Comparison of ENCODE assay signal across 9 cellular contexts in the genomic region with DNA sequence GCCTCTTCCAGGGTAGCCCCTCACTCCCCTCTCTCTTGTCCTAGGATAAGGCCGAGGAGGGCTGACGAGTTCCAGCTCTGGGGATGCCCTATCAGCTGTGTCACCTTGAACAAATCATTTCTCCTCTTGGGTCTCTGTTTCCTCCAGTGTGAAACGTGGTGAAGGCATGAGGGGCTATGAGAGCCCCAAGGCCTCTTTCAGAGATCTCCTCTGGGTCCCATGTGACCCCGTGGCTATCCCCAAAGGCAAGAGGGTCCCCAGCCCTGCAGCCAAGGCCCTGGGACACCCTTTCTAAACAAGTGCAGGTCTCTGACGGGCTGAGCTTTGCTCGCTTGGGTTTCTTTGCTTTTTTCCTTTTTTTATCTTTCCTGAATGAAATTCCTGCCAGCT. TPM values are rescaled to one million over a fixed set of nuclear protein-coding genes. Genes with fewer than 3 reads are reported as not detected.
DNase-seq lines count a peak whose midpoint lies in the region; ATAC-seq, FAIRE-seq and TF ChIP-seq lines count a peak whose summit lies in the region.
"Had no signal": no experiment of that assay in that cellular context is flagged by ENCODE, and none has a peak within 500 bp of the region (broad histone marks: within the 10 kb centered on the region; RNA-seq: fewer than 3 reads in every experiment).

No MANE protein-coding gene starts in this region.

- ATAC-seq in activated CD8-positive, alpha-beta memory T cell treated with anti-CD3 and anti-CD28 coated beads, Interleukin-2, amount 10 ng/mL, durations not matched to agents 7 days and 5 days, result no peak
- ATAC-seq in HG03571 (IDR thresholded peaks at IDR 0.05; ENCODE audit: unreplicated experiment), result no peak

- peak overlapping the region; percentile 36 for H3K4me3 Mint-ChIP-seq in activated CD8-positive, alpha-beta memory T cell treated with anti-CD3 and anti-CD28 coated beads, Interleukin-2, amount 10 ng/mL, durations not matched to agents 7 days and 5 days
- H3K4me3 Mint-ChIP-seq in activated naive CD8-positive, alpha-beta T cell treated with anti-CD3 and anti-CD28 coated beads for 36 hours, result peak overlapping the region; percentile 49

- H3K27ac Mint-ChIP-seq in activated CD8-positive, alpha-beta memory T cell treated with anti-CD3 and anti-CD28 coated beads, Interleukin-2, amount 10 ng/mL, durations not matched to agents 7 days and 5 days, result no peak overlapping the region
- H3K27ac Mint-ChIP-seq in activated naive CD8-positive, alpha-beta T cell treated with anti-CD3 and anti-CD28 coated beads for 36 hours, result no peak overlapping the region

- H3K4me1 Mint-ChIP-seq in activated CD8-positive, alpha-beta memory T cell treated with anti-CD3 and anti-CD28 coated beads, Interleukin-2, amount 10 ng/mL, durations not matched to agents 7 days and 5 days, result peaks cover 11% of the 10 kb centered on the region
- H3K4me1 Mint-ChIP-seq in activated naive CD8-positive, alpha-beta T cell treated with anti-CD3 and anti-CD28 coated beads for 36 hours, result peaks cover 5% of the 10 kb centered on the region

- no peak overlapping the region for H3K27ac ChIP-seq in keratinocyte (ENCODE audit: control insufficient read depth, insufficient read depth, low read length)
- no peak overlapping the region for H3K27ac ChIP-seq in stomach smooth muscle (ENCODE audit: low read length)

- H3K4me1 ChIP-seq in keratinocyte (ENCODE audit: control insufficient read depth, extremely low read depth, insufficient read depth, low read length) (peaks cover 7% of the 10 kb centered on the region), stomach smooth muscle (ENCODE audit: control insufficient read depth, insufficient read depth, low read length) (peaks cover 18% of the 10 kb centered on the region)

- CTCF ChIA-PET in activated CD8-positive, alpha-beta memory T cell treated with anti-CD3 and anti-CD28 coated beads, Interleukin-2, amount 10 ng/mL, durations not matched to agents 7 days and 5 days (lab: Charles Lee), result interaction anchor here (0.7 to 5.5 kb wide), 44 partner anchors 7 to 667 kb away, joined by 3 to 58 read pairs (median 5); partner anchors contain the start of genes IPPK, NOL8 and SPTLC1

- no peaks in the 10 kb centered on the region for H3K9me3 Mint-ChIP-seq in activated CD8-positive, alpha-beta memory T cell treated with anti-CD3 and anti-CD28 coated beads, Interleukin-2, amount 10 ng/mL, durations not matched to agents 7 days and 5 days (ENCODE audit: low read depth)
- no peaks in the 10 kb centered on the region for H3K9me3 Mint-ChIP-seq in activated naive CD8-positive, alpha-beta T cell treated with anti-CD3 and anti-CD28 coated beads for 36 hours

- no peaks in the 10 kb centered on the region for H3K79me2 ChIP-seq in keratinocyte (ENCODE audit: control insufficient read depth, insufficient read depth, low read length)

- DNase-seq in activated CD8-positive, alpha-beta memory T cell treated with anti-CD3 and anti-CD28 coated beads, Interleukin-2, amount 10 ng/mL, durations not matched to agents 7 days and 5 days, result no peak
- DNase-seq in activated CD8-positive, alpha-beta memory T cell treated with anti-CD3 and anti-CD28 coated beads, Interleukin-2, amount 50 U/mL, for 48 hours, result no peak
- no peak for DNase-seq in activated naive CD8-positive, alpha-beta T cell treated with anti-CD3 and anti-CD28 coated beads for 36 hours
- DNase-seq in keratinocyte (ENCODE audit: low read depth, low spot score), result no peak
- DNase-seq in medulla oblongata (ENCODE audit: extremely low spot score), result no peak
- DNase-seq in SW480 (ENCODE audit: low spot score), result no peak

- H2AFZ ChIP-seq in keratinocyte (ENCODE audit: control insufficient read depth, low read length), result peak overlapping the region; percentile 49

- no peak for TF ChIP-seq CTCF in keratinocyte (optimal IDR thresholded peaks at IDR 0.05 in 1 of 3, IDR thresholded peaks at IDR 0.05 in 1 of 3, conservative IDR thresholded peaks at IDR 0.05 in 1 of 3; ENCODE audit: extremely low read depth in 1 of 3, insufficient read depth in 2 of 3, low read length in 3 of 3)

- peak overlapping the region; percentile 73 for H3K4me2 ChIP-seq in keratinocyte (ENCODE audit: control insufficient read depth, extremely low read depth, insufficient read depth, low read depth, low read length)

- dilution Hi-C loops in keratinocyte (cut with MboI; ENCODE audit: extremely low pct_ligation_motif_present, low sequenced_read_pairs), result no loop called here

- H3K36me3 ChIP-seq in keratinocyte (ENCODE audit: control insufficient read depth in 2 of 2, extremely low read depth in 1 of 2, insufficient read depth in 2 of 2, low read length in 2 of 2) (no peaks in the 10 kb centered on the region), stomach smooth muscle (ENCODE audit: control insufficient read depth in 2 of 2, insufficient read depth in 2 of 2, low read length in 2 of 2) (no peaks in the 10 kb centered on the region)

- H3K36me3 Mint-ChIP-seq in activated CD8-positive, alpha-beta memory T cell treated with anti-CD3 and anti-CD28 coated beads, Interleukin-2, amount 10 ng/mL, durations not matched to agents 7 days and 5 days, result no peaks in the 10 kb centered on the region
- no peaks in the 10 kb centered on the region for H3K36me3 Mint-ChIP-seq in activated naive CD8-positive, alpha-beta T cell treated with anti-CD3 and anti-CD28 coated beads for 36 hours

- H3K9ac ChIP-seq in keratinocyte (ENCODE audit: control insufficient read depth, extremely low read depth, insufficient read depth, low read length) (peak overlapping the region; percentile 13), stomach smooth muscle (ENCODE audit: low read length in 2 of 2) (peak overlapping the region in 1 of 2 donors; percentile 51)

- no peaks in the 10 kb centered on the region for H3K9me1 ChIP-seq in keratinocyte (ENCODE audit: control insufficient read depth, extremely low read depth, insufficient read depth, low read length)

- H4K20me1 ChIP-seq in keratinocyte (ENCODE audit: control insufficient read depth, extremely low read depth, insufficient read depth, low read length), result no peaks in the 10 kb centered on the region

- FAIRE-seq in keratinocyte (lab: Jason Lieb, UNC), result no peak
- FAIRE-seq: islet of Langerhans had no signal

- H3K4me3 ChIP-seq in keratinocyte (ENCODE audit: control insufficient read depth in 2 of 3, extremely low read depth in 1 of 3, insufficient read depth in 2 of 3, low read depth in 1 of 3, low read length in 3 of 3), result peak overlapping the region in 2 of 3 experiments; percentile 16 to 51
- H3K4me3 ChIP-seq in stomach smooth muscle (ENCODE audit: low read length in 2 of 2), result peak overlapping the region; percentile 52 to 67

- H3K27me3 ChIP-seq in keratinocyte (ENCODE audit: control insufficient read depth, extremely low read depth, insufficient read depth, low read length) (peaks cover 20% of the 10 kb centered on the region), stomach smooth muscle (ENCODE audit: control insufficient read depth in 1 of 2, insufficient read depth in 2 of 2, low read length in 2 of 2) (peaks cover 0 to 3% of the 10 kb centered on the region in 2 donors)

- peaks cover 37% of the 10 kb centered on the region for H3K27me3 Mint-ChIP-seq in activated CD8-positive, alpha-beta memory T cell treated with anti-CD3 and anti-CD28 coated beads, Interleukin-2, amount 10 ng/mL, durations not matched to agents 7 days and 5 days
- peaks cover 42% of the 10 kb centered on the region for H3K27me3 Mint-ChIP-seq in activated naive CD8-positive, alpha-beta T cell treated with anti-CD3 and anti-CD28 coated beads for 36 hours

- H3K9me3 ChIP-seq in keratinocyte (ENCODE audit: control insufficient read depth, low read depth, low read length) (no peaks in the 10 kb centered on the region), stomach smooth muscle (ENCODE audit: control insufficient read depth in 2 of 2, low read length in 2 of 2) (no peaks in the 10 kb centered on the region)

RNA-seq across cellular contexts. Expression of gene SPTLC1, which starts 25.5 kb away (rescaled TPM):
- total RNA-seq in activated CD8-positive, alpha-beta memory T cell treated with anti-CD3 and anti-CD28 coated beads, Interleukin-2, amount 10 ng/mL, durations not matched to agents 7 days and 5 days, result 10 to 100 TPM; 61.8 to 62.4 TPM
- 10 to 100 TPM; 49.1 to 54.5 TPM for total RNA-seq in activated naive CD8-positive, alpha-beta T cell treated with anti-CD3 and anti-CD28 coated beads for 36 hours
- 93.4 to 123 TPM (median 93.6 TPM) in 3 replicates for polyA plus RNA-seq in keratinocyte
- 160 TPM for polyA plus RNA-seq in keratinocyte (2011; ENCODE audit: low read depth)
- polyA plus RNA-seq in keratinocyte (2011; cell fraction: cytosol; rRNA removed), result 36.7 and 66.6 TPM in 2 replicates
- 136 and 161 TPM in 2 replicates for polyA plus RNA-seq in keratinocyte (2011; cell fraction: nucleus; rRNA removed)
- 62.2 and 70.2 TPM in 2 replicates for polyA plus RNA-seq in keratinocyte (2012; ENCODE audit: low replicate concordance)
- 48.0 to 92.3 TPM (median 82.8 TPM) in 3 replicates for polyA minus RNA-seq in keratinocyte
- polyA minus RNA-seq in keratinocyte (2011; cell fraction: cytosol; rRNA and poly(A)+ RNA removed), result 68.1 TPM
- polyA minus RNA-seq in keratinocyte (2011; cell fraction: nucleus; rRNA and poly(A)+ RNA removed), result 116 and 189 TPM in 2 replicates
